Comparison of ENCODE assay signal across 8 cellular contexts in genomic region chr20:34302723-34303528, GRCh38. TPM values are rescaled to one million over a fixed set of nuclear protein-coding genes. Genes with fewer than 3 reads are reported as not detected.
DNase-seq lines count a peak whose midpoint lies in the region; TF ChIP-seq lines count a peak whose summit lies in the region.

TSS of gene AHCY (minus strand) at chr20:34303355. CDS start at chr20:34303270, 85 bp downstream.

- H3K4me3 ChIP-seq in H7 (ENCODE audit: insufficient read depth, low read depth, low read length): peak within 1 kb of the TSS; percentile 92
- H3K4me3 ChIP-seq in neural cell (ENCODE audit: low read length): peak within 1 kb of the TSS; percentile 99
- peak within 1 kb of the TSS; percentile 78 to 83 (median 83) for H3K4me3 ChIP-seq in stomach

- peak; percentile 18 for TF ChIP-seq RAD21 in neural cell (conservative IDR thresholded peaks at IDR 0.05)

- H3K36me3 ChIP-seq in H7 (replicated peaks; ENCODE audit: control insufficient read depth, insufficient read depth, low read length) (no peaks in the 10 kb centered on the region; the same call in 1 of the 2 replicates), neural cell (ENCODE audit: insufficient read depth, low read length) (no peaks in the 10 kb centered on the region), stomach (no peaks in the 10 kb centered on the region)

- peak within 1 kb of the TSS; percentile 81 for H3K27ac ChIP-seq in neural cell (ENCODE audit: low read length)
- H3K27ac ChIP-seq in stomach: peak within 1 kb of the TSS; percentile 90 to 96 (median 95)

- H3K27me3 ChIP-seq in H7 (ENCODE audit: control insufficient read depth, insufficient read depth, low read length) (no peaks in the 10 kb centered on the region), neural cell (ENCODE audit: insufficient read depth, low read depth, low read length) (no peaks in the 10 kb centered on the region), stomach (no peaks in the 10 kb centered on the region)

- peak within 1 kb of the TSS; percentile 85 for H2AFZ ChIP-seq in neural cell (ENCODE audit: low read depth, low read length)

- DNase-seq in ELF-1 (ENCODE audit: low read depth, low spot score) (peak; percentile 99), H7 (peak; percentile 96), M059J (ENCODE audit: low read depth) (peak; percentile 99), SHP77 (lab: John Stamatoyannopoulos, UW) (peak; percentile 89 to 94), fibroblast of the conjunctiva (ENCODE audit: low read depth) (peak; percentile 90), stomach (peak; percentile 98)
- DNase-seq in activated effector memory CD4-positive, alpha-beta T cell treated with anti-CD3 and anti-CD28 coated beads, Interleukin-2, amount 50 U/mL, for 16 hours: peak; percentile 98

- peak within 1 kb of the TSS; percentile 94 for H3K4me2 ChIP-seq in neural cell (ENCODE audit: low read length)

- no peaks in the 10 kb centered on the region for H4K20me1 ChIP-seq in neural cell (ENCODE audit: insufficient read depth)

- H3K4me1 ChIP-seq in stomach: peaks cover 19 to 39% (median 28%) of the 10 kb centered on the region in 4 donors

- H3K9me3 ChIP-seq in neural cell (ENCODE audit: low read length): no peaks in the 10 kb centered on the region
- no peaks in the 10 kb centered on the region for H3K9me3 ChIP-seq in stomach

- intact Hi-C loops in stomach (cut with DNase I; ENCODE audit: low total_unique reads): no loop called here

- no peaks in the 10 kb centered on the region for H3F3A ChIP-seq in neural cell (ENCODE audit: insufficient read depth, low read length, poor library complexity, severe bottlenecking)

- 0 to 1% (median 0%) methylated on average over 37 to 79 of the region's 79 CpGs for WGBS in stomach, 5 donors

- H3K9me2 ChIP-seq in neural cell (ENCODE audit: insufficient read depth, low read length): no peaks in the 10 kb centered on the region

- TF ChIP-seq POLR2A in stomach (IDR thresholded peaks at IDR 0.05): peak in 1 of 4 donors; percentile 27

- TF ChIP-seq EP300 in neural cell (conservative IDR thresholded peaks at IDR 0.05; ENCODE audit: poor library complexity, severe bottlenecking) (no peak), stomach (IDR thresholded peaks at IDR 0.05) (no peak)

- H3K79me2 ChIP-seq in neural cell (replicated peaks; ENCODE audit: insufficient read depth, low read length): peaks cover 16% of the 10 kb centered on the region

- peak within 1 kb of the TSS; percentile 82 for H3K9ac ChIP-seq in neural cell (ENCODE audit: low read length)

- TF ChIP-seq CTCF in neural cell (IDR thresholded peaks at IDR 0.05; ENCODE audit: poor library complexity, severe bottlenecking) (peak; percentile 47), stomach (IDR thresholded peaks at IDR 0.05) (no peak)

TF ChIP-seq in neural cell, 6 proteins besides CTCF, POLR2A, EP300 and RAD21:
- TF ChIP-seq EZH2 (IDR thresholded peaks at IDR 0.05; ENCODE audit: borderline replicate concordance, insufficient read depth, low read length, poor library complexity, severe bottlenecking): no peak
- TF ChIP-seq POLR2AphosphoS5 (IDR thresholded peaks at IDR 0.05): peak; percentile 71
- TF ChIP-seq, protein P1, sequence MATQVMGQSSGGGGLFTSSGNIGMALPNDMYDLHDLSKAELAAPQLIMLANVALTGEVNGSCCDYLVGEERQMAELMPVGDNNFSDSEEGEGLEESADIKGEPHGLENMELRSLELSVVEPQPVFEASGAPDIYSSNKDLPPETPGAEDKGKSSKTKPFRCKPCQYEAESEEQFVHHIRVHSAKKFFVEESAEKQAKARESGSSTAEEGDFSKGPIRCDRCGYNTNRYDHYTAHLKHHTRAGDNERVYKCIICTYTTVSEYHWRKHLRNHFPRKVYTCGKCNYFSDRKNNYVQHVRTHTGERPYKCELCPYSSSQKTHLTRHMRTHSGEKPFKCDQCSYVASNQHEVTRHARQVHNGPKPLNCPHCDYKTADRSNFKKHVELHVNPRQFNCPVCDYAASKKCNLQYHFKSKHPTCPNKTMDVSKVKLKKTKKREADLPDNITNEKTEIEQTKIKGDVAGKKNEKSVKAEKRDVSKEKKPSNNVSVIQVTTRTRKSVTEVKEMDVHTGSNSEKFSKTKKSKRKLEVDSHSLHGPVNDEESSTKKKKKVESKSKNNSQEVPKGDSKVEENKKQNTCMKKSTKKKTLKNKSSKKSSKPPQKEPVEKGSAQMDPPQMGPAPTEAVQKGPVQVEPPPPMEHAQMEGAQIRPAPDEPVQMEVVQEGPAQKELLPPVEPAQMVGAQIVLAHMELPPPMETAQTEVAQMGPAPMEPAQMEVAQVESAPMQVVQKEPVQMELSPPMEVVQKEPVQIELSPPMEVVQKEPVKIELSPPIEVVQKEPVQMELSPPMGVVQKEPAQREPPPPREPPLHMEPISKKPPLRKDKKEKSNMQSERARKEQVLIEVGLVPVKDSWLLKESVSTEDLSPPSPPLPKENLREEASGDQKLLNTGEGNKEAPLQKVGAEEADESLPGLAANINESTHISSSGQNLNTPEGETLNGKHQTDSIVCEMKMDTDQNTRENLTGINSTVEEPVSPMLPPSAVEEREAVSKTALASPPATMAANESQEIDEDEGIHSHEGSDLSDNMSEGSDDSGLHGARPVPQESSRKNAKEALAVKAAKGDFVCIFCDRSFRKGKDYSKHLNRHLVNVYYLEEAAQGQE (IDR thresholded peaks at IDR 0.05; ENCODE audit: borderline replicate concordance): peak; percentile 4
- TF ChIP-seq SMC3 (conservative IDR thresholded peaks at IDR 0.05; ENCODE audit: poor library complexity): peak; percentile 43
- TF ChIP-seq MXI1 (conservative IDR thresholded peaks at IDR 0.05; ENCODE audit: poor library complexity, severe bottlenecking): peak; percentile 98
- no peak for TF ChIP-seq TAF1 (IDR thresholded peaks at IDR 0.05; ENCODE audit: low read depth)

RNA-seq across cellular contexts. Expression of gene AHCY, which starts in this region (rescaled TPM):
- 331 and 361 TPM in 2 replicates for total RNA-seq in H7 (2014; rRNA removed; shearing (Covaris generic))
- 123 and 125 TPM in 2 replicates for total RNA-seq in M059J (2014; rRNA removed; shearing (Covaris generic))
- polyA plus RNA-seq in neural cell (37.1 and 47.8 TPM in 2 replicates), stomach (10 to 100 TPM; 90.0 to 96.7 (median 91.7) TPM)
- polyA minus RNA-seq in neural cell: 40.5 and 43.8 TPM in 2 replicates
- total RNA-seq in stomach: 100 to 1,000 TPM in 2 of 5 donors, 10 to 100 TPM in 3; 32.7 to 126 (median 88.8) TPM

Comparison
In these comparisons a context has a peak if more than half of its experiments do, and no peak if none do; other contexts are left out.
1. Peak in every context shown above with its lines: DNase-seq, H3K4me3 ChIP-seq and H3K27ac ChIP-seq.